ENCODE assay signal across 8 cellular contexts in genomic region chr7:113698556-113699220, GRCh38.
DNase-seq lines count a peak whose midpoint lies in the region; ATAC-seq, FAIRE-seq and TF ChIP-seq lines count a peak whose summit lies in the region.

No MANE protein-coding gene starts in this region.

- peaks cover 6% of the 10 kb centered on the region for H3K27me3 Mint-ChIP-seq in stimulated activated naive CD8-positive, alpha-beta T cell treated with anti-CD3 and anti-CD28 coated beads, Interleukin-15, amount 100 ng/mL, for 72 hours

- no peak overlapping the region for H3K4ac ChIP-seq in mesendoderm (ENCODE audit: low read depth, low read length)

- no peaks in the 10 kb centered on the region for H3K27me3 ChIP-seq in BJ (ENCODE audit: control insufficient read depth, insufficient read depth, low read length)
- no peaks in the 10 kb centered on the region for H3K27me3 ChIP-seq in GM12878 (replicated peaks in 1 of 2; ENCODE audit: control insufficient read depth in 2 of 2, insufficient read depth in 2 of 2, low read length in 1 of 2)
- no peaks in the 10 kb centered on the region for H3K27me3 ChIP-seq in mesendoderm (ENCODE audit: insufficient read depth, low read length, poor library complexity)

- H4K5ac ChIP-seq in mesendoderm (ENCODE audit: low read length), result no peak overlapping the region

- CTCF ChIA-PET in BJ (lab: Yijun Ruan, JAX), result interaction anchor here (1.5 kb wide), 1 partner anchor 11 kb away, joined by 4 read pairs; no protein-coding TSS in a partner anchor
- CTCF ChIA-PET in GM12878 (lab: Yijun Ruan, JAX), result interaction anchor here (0.9 to 2.9 kb wide), 7 partner anchors 10 to 293 kb away, joined by 3 to 11 read pairs (median 3); no protein-coding TSS in a partner anchor

- H3K4me3 Mint-ChIP-seq in stimulated activated naive CD8-positive, alpha-beta T cell treated with anti-CD3 and anti-CD28 coated beads, Interleukin-15, amount 100 ng/mL, for 72 hours, result no peak overlapping the region

- no peaks in the 10 kb centered on the region for H3K79me2 ChIP-seq in GM12878 (ENCODE audit: control insufficient read depth, insufficient read depth, low read length)
- H3K79me2 ChIP-seq in mesendoderm (ENCODE audit: control insufficient read depth, insufficient read depth, low read length), result no peaks in the 10 kb centered on the region

- TF ChIP-seq CTCF in BJ (IDR thresholded peaks at IDR 0.05; ENCODE audit: insufficient read depth, low read depth, low read length) (peak; percentile 72), GM12878 (IDR thresholded peaks at IDR 0.05 in 2 of 3, conservative IDR thresholded peaks at IDR 0.05 in 1 of 3; ENCODE audit: control insufficient read depth in 2 of 3, extremely low read depth in 1 of 3, insufficient read depth in 1 of 3, low read depth in 3 of 3, low read length in 3 of 3) (peak; percentile 58 to 68 (median 64); a peak in 5 of 6 replicates)

- no peak overlapping the region for H2BK120ac ChIP-seq in mesendoderm (ENCODE audit: low read depth, low read length)

- H3K18ac ChIP-seq in mesendoderm (ENCODE audit: low read length), result no peak overlapping the region

- H3K27ac Mint-ChIP-seq in stimulated activated naive CD8-positive, alpha-beta T cell treated with anti-CD3 and anti-CD28 coated beads, Interleukin-15, amount 100 ng/mL, for 72 hours, result no peak overlapping the region

- H2AFZ ChIP-seq in GM12878 (ENCODE audit: control insufficient read depth, low read depth, low read length), result no peak overlapping the region

- no peak overlapping the region for H3K23ac ChIP-seq in mesendoderm (ENCODE audit: low read length)

- POLR2A ChIA-PET in BJ (lab: Charles Lee) (no interaction called here), GM12878 (lab: Charles Lee) (no interaction called here)

- SMC1A ChIA-PET in GM12878 (lab: Charles Lee; ENCODE audit: uncharacterized antibody, unreplicated experiment), result interaction anchor here (0.8 kb wide), 1 partner anchor 13 kb away, joined by 3 read pairs; no protein-coding TSS in a partner anchor

- TF ChIP-seq RAD21 in GM12878 (IDR thresholded peaks at IDR 0.05; ENCODE audit: insufficient read depth, low read depth, low read length), result peak; percentile 69

- H3K4me1 ChIP-seq in GM12878 (ENCODE audit: control insufficient read depth, insufficient read depth, low read length) (no peaks in the 10 kb centered on the region), mesendoderm (ENCODE audit: control insufficient read depth, low read depth, low read length) (no peaks in the 10 kb centered on the region)

- no peak overlapping the region for H2BK15ac ChIP-seq in mesendoderm (replicated peaks; ENCODE audit: low read depth)

- H3K56ac ChIP-seq in mesendoderm (ENCODE audit: low read length), result no peak overlapping the region

- 52% methylated on average over 6 of the region's 6 CpGs for WGBS in GM12878 (ENCODE audit: insufficient coverage, insufficient replicate concordance, low lambda C conversion rate, missing lambda C conversion rate)
- no CpG with 5 or more reads among the region's 6 CpGs for WGBS in mesendoderm (ENCODE audit: extremely low coverage, insufficient coverage, low lambda C conversion rate)

- FAIRE-seq in GM19239 (lab: Jason Lieb, UNC), result peak; percentile 14
- no peak for FAIRE-seq in GM12878 (lab: Jason Lieb, UNC)

- BruUV-seq in GM12878 (replicated peaks; lab: Mats Ljungman, UMichigan), result no TSS peak

- H3K27ac ChIP-seq in GM12878 (ENCODE audit: control insufficient read depth, insufficient read depth) (no peak overlapping the region), mesendoderm (ENCODE audit: low read depth, low read length) (no peak overlapping the region)

- intact Hi-C loops in GM12878 (cut with micrococcal nuclease; ENCODE audit: unreplicated experiment), result loop anchor here (2.0 to 5.0 kb wide), 3 partner anchors 56 to 294 kb away; no protein-coding TSS in a partner anchor

- H2BK5ac ChIP-seq in mesendoderm (ENCODE audit: low read length), result no peak overlapping the region

- H3K79me1 ChIP-seq in mesendoderm (ENCODE audit: low read length), result no peaks in the 10 kb centered on the region

- no peaks in the 10 kb centered on the region for H4K20me1 ChIP-seq in GM12878 (ENCODE audit: control insufficient read depth, insufficient read depth)

- H3K4me1 Mint-ChIP-seq in stimulated activated naive CD8-positive, alpha-beta T cell treated with anti-CD3 and anti-CD28 coated beads, Interleukin-15, amount 100 ng/mL, for 72 hours, result no peaks in the 10 kb centered on the region

- ATAC-seq in GM12878, result peak; percentile 58; the same call in 1 of the 3 replicates
- ATAC-seq in stimulated activated naive CD8-positive, alpha-beta T cell treated with anti-CD3 and anti-CD28 coated beads, Interleukin-15, amount 100 ng/mL, for 72 hours, result no peak
- ATAC-seq in HG02571 (IDR thresholded peaks at IDR 0.05; ENCODE audit: unreplicated experiment), result no peak

- H3K4me2 ChIP-seq in GM12878 (ENCODE audit: control insufficient read depth, insufficient read depth) (no peak overlapping the region), mesendoderm (ENCODE audit: low read length) (no peak overlapping the region)

- no peak overlapping the region for H4K8ac ChIP-seq in mesendoderm (ENCODE audit: low read depth, low read length)

- TF ChIP-seq POLR2A in GM12878 (IDR thresholded peaks at IDR 0.05; ENCODE audit: low read depth, low read length), result no peak

- DNase-seq in BJ (ENCODE audit: low read depth), result no peak
- DNase-seq in GM19239 (ENCODE audit: insufficient read length, low spot score), result no peak
- DNase-seq in NCI-H1694 (lab: John Stamatoyannopoulos, UW), result peak; percentile 32
- DNase-seq in GM12878 (ENCODE audit: low read depth, low spot score), result no peak
- DNase-seq in mesendoderm, result peak; percentile 26
- no peak for DNase-seq in stimulated activated naive CD8-positive, alpha-beta T cell treated with anti-CD3 and anti-CD28 coated beads, Interleukin-15, amount 100 ng/mL, for 72 hours
- no peak for DNase-seq in activated CD4-positive, alpha-beta T cell treated with anti-CD3 and anti-CD28 coated beads, Interleukin-2, amount 50 U/mL, for 48 hours

- no peak overlapping the region for H2AK5ac ChIP-seq in mesendoderm (ENCODE audit: low read length)

- H3K4me3 ChIP-seq in BJ (ENCODE audit: low read depth, low read length) (no peak overlapping the region), GM12878 (no peak overlapping the region), mesendoderm (ENCODE audit: low read length) (no peak overlapping the region)

- H3K9ac ChIP-seq in GM12878 (ENCODE audit: control insufficient read depth, insufficient read depth, low read length) (no peak overlapping the region), mesendoderm (ENCODE audit: low read length) (no peak overlapping the region)

- in situ Hi-C loops in GM12878 (cut with MboI), result loop anchor here (10.0 kb wide), 2 partner anchors 294 to 1144 kb away; no protein-coding TSS in a partner anchor

- no peaks in the 10 kb centered on the region for H3K9me3 Mint-ChIP-seq in stimulated activated naive CD8-positive, alpha-beta T cell treated with anti-CD3 and anti-CD28 coated beads, Interleukin-15, amount 100 ng/mL, for 72 hours

- no peaks in the 10 kb centered on the region for H3K9me3 ChIP-seq in GM12878 (replicated peaks; ENCODE audit: control insufficient read depth, insufficient read depth, low read length)

- RAD21 ChIA-PET in GM12878 (lab: Charles Lee; ENCODE audit: unreplicated experiment), result interaction anchor here (1.0 kb wide), 1 partner anchor 283 kb away, joined by 3 read pairs; no protein-coding TSS in a partner anchor

- no peaks in the 10 kb centered on the region for H3K36me3 ChIP-seq in BJ (ENCODE audit: control insufficient read depth, insufficient read depth, low read length)
- H3K36me3 ChIP-seq in GM12878 (ENCODE audit: control insufficient read depth in 2 of 2, insufficient read depth in 2 of 2, low read length in 1 of 2), result no peaks in the 10 kb centered on the region
- no peaks in the 10 kb centered on the region for H3K36me3 ChIP-seq in mesendoderm (ENCODE audit: control insufficient read depth, insufficient read depth, low read length)

- TF ChIP-seq EP300 in GM12878 (IDR thresholded peaks at IDR 0.05; ENCODE audit: borderline replicate concordance in 1 of 2, control insufficient read depth in 1 of 2, low read depth in 2 of 2, low read length in 2 of 2), result no peak

TF ChIP-seq in GM12878, 131 proteins besides CTCF, POLR2A, EP300 and RAD21:
- TF ChIP-seq E2F4 (IDR thresholded peaks at IDR 0.05; ENCODE audit: low read depth, low read length) (no peak), SMC3 (IDR thresholded peaks at IDR 0.05; ENCODE audit: borderline replicate concordance, low read length) (peak; percentile 54; the same call in 1 of the 2 replicates)

Comparison
In these comparisons a context has a peak if more than half of its experiments do, and no peak if none do; other contexts are left out.
1. DNase-seq: peak in NCI-H1694 (single experiment) and mesendoderm (single experiment); none in BJ (single experiment), GM19239 (single experiment), GM12878 (single experiment), stimulated activated naive CD8-positive, alpha-beta T cell treated with anti-CD3 and anti-CD28 coated beads, Interleukin-15, amount 100 ng/mL, for 72 hours (0 of 2) and activated CD4-positive, alpha-beta T cell treated with anti-CD3 and anti-CD28 coated beads, Interleukin-2, amount 50 U/mL, for 48 hours (0 of 2).